8 cellular contexts compared by ENCODE assay signal in genomic region chr17:48307814-48308411, GRCh38.
DNase-seq lines count a peak whose midpoint lies in the region; ATAC-seq and TF ChIP-seq lines count a peak whose summit lies in the region.

No MANE protein-coding gene starts in this region.

- ATAC-seq in HG03097 (IDR thresholded peaks at IDR 0.05; ENCODE audit: low FRiP score, unreplicated experiment) (no peak), GM18858 (IDR thresholded peaks at IDR 0.05; ENCODE audit: unreplicated experiment) (no peak)

- in situ Hi-C loops in astrocyte of the cerebellum (cut with HindIII; ENCODE audit: low sequenced_read_pairs) = no loop called here

- peak; percentile 78 for TF ChIP-seq CTCF in LNCaP clone FGC (IDR thresholded peaks at IDR 0.05; ENCODE audit: control insufficient read depth, extremely low read depth, insufficient read depth)
- TF ChIP-seq CTCF in astrocyte of the cerebellum (IDR thresholded peaks at IDR 0.05; ENCODE audit: low read depth, low read length, missing control alignments) = peak; percentile 97

- DNase-seq in ELR (ENCODE audit: low read depth) = peak; percentile 81
- peak; percentile 28 for DNase-seq in LNCaP clone FGC (ENCODE audit: low read depth)
- peak; percentile 35 for DNase-seq in SK-N-MC (ENCODE audit: low read depth, low spot score)
- DNase-seq in astrocyte of the cerebellum (ENCODE audit: low read depth) = peak; percentile 50
- DNase-seq in iPS DF 6.9 (ENCODE audit: low read depth, low spot score) = peak; percentile 29
- peak in 3 of 4 experiments; percentile 21 to 38 (median 21) for DNase-seq in stimulated activated CD4-positive, alpha-beta T cell treated with anti-CD3 and anti-CD28 coated beads, Interleukin-1b, Interleukin-23, amount 100 ng/mL, for 24 hours (ENCODE audit: low read depth in 4 of 4, low spot score in 1 of 4)

- no peak overlapping the region for H3K9ac ChIP-seq in SK-N-MC (ENCODE audit: insufficient read length)

- H3K4me1 ChIP-seq in iPS DF 6.9 (ENCODE audit: control insufficient read depth, insufficient read depth, low read length) = 0 out of 2 replicates have a peak, but pooled peaks cover 1% of the 10 kb centered on the region

- H3K27me3 ChIP-seq in iPS DF 6.9 (ENCODE audit: control insufficient read depth, insufficient read depth, low read length) = no peaks in the 10 kb centered on the region

- H3K27ac ChIP-seq in SK-N-MC (no peak overlapping the region), iPS DF 6.9 (ENCODE audit: low read length) (no peak overlapping the region)

- H3K4me3 ChIP-seq in LNCaP clone FGC (ENCODE audit: low read depth, low read length) (no peak overlapping the region), SK-N-MC (no peak overlapping the region), astrocyte of the cerebellum (ENCODE audit: low read depth, low read length) (no peak overlapping the region), iPS DF 6.9 (ENCODE audit: low read length) (no peak overlapping the region)

- no peaks in the 10 kb centered on the region for H3K9me3 ChIP-seq in SK-N-MC (ENCODE audit: low read depth, low read length)
- no peaks in the 10 kb centered on the region for H3K9me3 ChIP-seq in iPS DF 6.9 (ENCODE audit: control insufficient read depth, insufficient read depth, low read length)

- H3K36me3 ChIP-seq in SK-N-MC (ENCODE audit: insufficient read depth, low read length) (no peaks in the 10 kb centered on the region), iPS DF 6.9 (ENCODE audit: control insufficient read depth, insufficient read depth, low read length) (no peaks in the 10 kb centered on the region)

- no CpG with 5 or more reads among the region's 4 CpGs for WGBS in iPS DF 6.9 (ENCODE audit: insufficient coverage, insufficient read length)

Comparison
In these comparisons a context has a peak if more than half of its experiments do, and no peak if none do; other contexts are left out.
1. DNase-seq: peak in every context shown above with its lines; median percentile 81 in ELR; 50 in astrocyte of the cerebellum; 35 in SK-N-MC; 29 in iPS DF 6.9; 28 in LNCaP clone FGC; 21 in stimulated activated CD4-positive, alpha-beta T cell treated with anti-CD3 and anti-CD28 coated beads, Interleukin-1b, Interleukin-23, amount 100 ng/mL, for 24 hours.